In genomic region chr20:34920055-34920454, GRCh38 we compare ENCODE assay signal across 19 cellular contexts. TPM values are rescaled to one million over a fixed set of nuclear protein-coding genes. Genes with fewer than 3 reads are reported as not detected.
DNase-seq lines count a peak whose midpoint lies in the region; ATAC-seq lines count a peak whose summit lies in the region.
"Had no signal": no experiment of that assay in that cellular context is flagged by ENCODE, and none has a peak within 500 bp of the region (broad histone marks: within the 10 kb centered on the region; RNA-seq: fewer than 3 reads in every experiment).

No MANE protein-coding gene starts in this region.

- H3K27me3 Mint-ChIP-seq in activated CD4-positive, alpha-beta T cell treated with anti-CD3 and anti-CD28 coated beads for 36 hours: no peaks in the 10 kb centered on the region
- no peaks in the 10 kb centered on the region for H3K27me3 Mint-ChIP-seq in activated CD4-positive, alpha-beta T cell treated with anti-CD3 and anti-CD28 coated beads, Interleukin-2, amount 10 ng/mL, durations not matched to agents 7 days and 5 days
- no peaks in the 10 kb centered on the region for H3K27me3 Mint-ChIP-seq in activated T-helper 17 cell treated with anti-CD3 and anti-CD28 coated beads, Interleukin-2, amount 50 U/mL, for 72 hours
- H3K27me3 Mint-ChIP-seq in stimulated activated naive CD8-positive, alpha-beta T cell treated with anti-CD3 and anti-CD28 coated beads, Interleukin-15, amount 100 ng/mL, for 72 hours: no peaks in the 10 kb centered on the region
- H3K27me3 Mint-ChIP-seq: CD4-positive, alpha-beta memory T cell had no signal

- peaks cover 38% of the 10 kb centered on the region for H3K4me1 Mint-ChIP-seq in activated CD4-positive, alpha-beta T cell treated with anti-CD3 and anti-CD28 coated beads for 36 hours
- peaks cover 33% of the 10 kb centered on the region for H3K4me1 Mint-ChIP-seq in activated CD4-positive, alpha-beta T cell treated with anti-CD3 and anti-CD28 coated beads, Interleukin-2, amount 10 ng/mL, durations not matched to agents 7 days and 5 days
- H3K4me1 Mint-ChIP-seq in activated T-helper 17 cell treated with anti-CD3 and anti-CD28 coated beads, Interleukin-2, amount 50 U/mL, for 72 hours: peaks cover 34% of the 10 kb centered on the region
- H3K4me1 Mint-ChIP-seq in stimulated activated naive CD8-positive, alpha-beta T cell treated with anti-CD3 and anti-CD28 coated beads, Interleukin-15, amount 100 ng/mL, for 72 hours: peaks cover 9% of the 10 kb centered on the region

- no peaks in the 10 kb centered on the region for H3K9me3 Mint-ChIP-seq in activated CD4-positive, alpha-beta T cell treated with anti-CD3 and anti-CD28 coated beads for 36 hours (ENCODE audit: low read depth)
- peaks cover 2% of the 10 kb centered on the region for H3K9me3 Mint-ChIP-seq in activated CD4-positive, alpha-beta T cell treated with anti-CD3 and anti-CD28 coated beads, Interleukin-2, amount 10 ng/mL, durations not matched to agents 7 days and 5 days
- H3K9me3 Mint-ChIP-seq in activated naive CD4-positive, alpha-beta T cell treated with anti-CD3 and anti-CD28 coated beads, Interleukin-2, amount 50 U/mL, for 72 hours: peaks cover 0 to 13% of the 10 kb centered on the region in 2 donors
- no peaks in the 10 kb centered on the region for H3K9me3 Mint-ChIP-seq in activated T-helper 17 cell treated with anti-CD3 and anti-CD28 coated beads, Interleukin-2, amount 50 U/mL, for 72 hours
- H3K9me3 Mint-ChIP-seq in stimulated activated naive CD8-positive, alpha-beta T cell treated with anti-CD3 and anti-CD28 coated beads, Interleukin-15, amount 100 ng/mL, for 72 hours: no peaks in the 10 kb centered on the region
- H3K9me3 Mint-ChIP-seq: CD4-positive, alpha-beta memory T cell; HFFc6 had no signal

- intact Hi-C loops in activated CD4-positive, alpha-beta T cell treated with anti-CD3 and anti-CD28 coated beads for 36 hours (cut with DNase I, micrococcal nuclease): no loop called here

- peak; percentile 74 for ATAC-seq in activated CD4-positive, alpha-beta T cell treated with anti-CD3 and anti-CD28 coated beads for 36 hours
- ATAC-seq in activated naive CD4-positive, alpha-beta T cell treated with anti-CD3 and anti-CD28 coated beads, Interleukin-2, amount 50 U/mL, for 72 hours: peak; percentile 68 to 75
- peak; percentile 79 for ATAC-seq in activated T-helper 17 cell treated with anti-CD3 and anti-CD28 coated beads, Interleukin-2, amount 50 U/mL, for 72 hours (replicated peaks)
- peak; percentile 51 for ATAC-seq in stimulated activated naive CD8-positive, alpha-beta T cell treated with anti-CD3 and anti-CD28 coated beads, Interleukin-15, amount 100 ng/mL, for 72 hours
- no peak for ATAC-seq in HG03025 (IDR thresholded peaks at IDR 0.05; ENCODE audit: low FRiP score, unreplicated experiment)

- no peak overlapping the region for H3K4me3 Mint-ChIP-seq in activated CD4-positive, alpha-beta T cell treated with anti-CD3 and anti-CD28 coated beads for 36 hours
- H3K4me3 Mint-ChIP-seq in activated CD4-positive, alpha-beta T cell treated with anti-CD3 and anti-CD28 coated beads, Interleukin-2, amount 10 ng/mL, durations not matched to agents 7 days and 5 days: no peak overlapping the region
- H3K4me3 Mint-ChIP-seq in activated T-helper 17 cell treated with anti-CD3 and anti-CD28 coated beads, Interleukin-2, amount 50 U/mL, for 72 hours: peak overlapping the region; percentile 29
- no peak overlapping the region for H3K4me3 Mint-ChIP-seq in stimulated activated naive CD8-positive, alpha-beta T cell treated with anti-CD3 and anti-CD28 coated beads, Interleukin-15, amount 100 ng/mL, for 72 hours
- H3K4me3 Mint-ChIP-seq: CD4-positive, alpha-beta memory T cell; HFFc6 had no signal

- peaks cover 14% of the 10 kb centered on the region for H3K36me3 Mint-ChIP-seq in activated CD4-positive, alpha-beta T cell treated with anti-CD3 and anti-CD28 coated beads for 36 hours (ENCODE audit: low read depth)
- peaks cover 35% of the 10 kb centered on the region for H3K36me3 Mint-ChIP-seq in activated CD4-positive, alpha-beta T cell treated with anti-CD3 and anti-CD28 coated beads, Interleukin-2, amount 10 ng/mL, durations not matched to agents 7 days and 5 days (ENCODE audit: low read depth)
- H3K36me3 Mint-ChIP-seq in activated naive CD4-positive, alpha-beta T cell treated with anti-CD3 and anti-CD28 coated beads, Interleukin-2, amount 50 U/mL, for 72 hours: peaks cover 5 to 51% of the 10 kb centered on the region in 2 donors
- H3K36me3 Mint-ChIP-seq in activated T-helper 17 cell treated with anti-CD3 and anti-CD28 coated beads, Interleukin-2, amount 50 U/mL, for 72 hours (ENCODE audit: low read depth): peaks cover 9% of the 10 kb centered on the region

- POLR2A ChIA-PET in activated CD4-positive, alpha-beta T cell treated with anti-CD3 and anti-CD28 coated beads for 36 hours (lab: Charles Lee): no interaction called here
- POLR2A ChIA-PET in activated CD4-positive, alpha-beta T cell treated with anti-CD3 and anti-CD28 coated beads, Interleukin-2, amount 10 ng/mL, durations not matched to agents 7 days and 5 days (lab: Charles Lee): no interaction called here

- no peak overlapping the region for H3K27ac Mint-ChIP-seq in activated CD4-positive, alpha-beta T cell treated with anti-CD3 and anti-CD28 coated beads for 36 hours
- H3K27ac Mint-ChIP-seq in activated CD4-positive, alpha-beta T cell treated with anti-CD3 and anti-CD28 coated beads, Interleukin-2, amount 10 ng/mL, durations not matched to agents 7 days and 5 days: no peak overlapping the region
- H3K27ac Mint-ChIP-seq in activated naive CD4-positive, alpha-beta T cell treated with anti-CD3 and anti-CD28 coated beads, Interleukin-2, amount 50 U/mL, for 72 hours: peak overlapping the region in 1 of 2 donors; percentile 18
- peak overlapping the region; percentile 53 for H3K27ac Mint-ChIP-seq in activated T-helper 17 cell treated with anti-CD3 and anti-CD28 coated beads, Interleukin-2, amount 50 U/mL, for 72 hours
- no peak overlapping the region for H3K27ac Mint-ChIP-seq in stimulated activated naive CD8-positive, alpha-beta T cell treated with anti-CD3 and anti-CD28 coated beads, Interleukin-15, amount 100 ng/mL, for 72 hours
- H3K27ac Mint-ChIP-seq: HFFc6 had no signal

- DNase-seq in activated CD4-positive, alpha-beta T cell treated with anti-CD3 and anti-CD28 coated beads for 36 hours: peak; percentile 26
- DNase-seq in activated CD4-positive, alpha-beta T cell treated with anti-CD3 and anti-CD28 coated beads, Interleukin-2, amount 10 ng/mL, durations not matched to agents 7 days and 5 days: no peak
- DNase-seq in activated naive CD4-positive, alpha-beta T cell treated with anti-CD3 and anti-CD28 coated beads, Interleukin-2, amount 50 U/mL, for 72 hours (ENCODE audit: low spot score in 2 of 2): peak in 1 of 2 donors; percentile 18
- no peak for DNase-seq in activated naive CD4-positive, alpha-beta T cell treated with anti-CD3 and anti-CD28 coated beads, Interleukin-2, amount 50 U/mL, for 16 hours
- DNase-seq in stimulated activated naive CD8-positive, alpha-beta T cell treated with anti-CD3 and anti-CD28 coated beads, Interleukin-15, amount 100 ng/mL, for 72 hours: no peak
- DNase-seq in DMS153 (lab: John Stamatoyannopoulos, UW): no peak
- DNase-seq: 8988T; CD4-positive, alpha-beta memory T cell; DMS79 treated with DMSO at 0.1 percent for 48 hours; HFFc6; Karpas-422; MG63; NCI-H1092; NCI-H146; NCI-H2081 treated with DMSO at 0.1 percent for 48 hours; NCI-H510A treated with DMSO at 0.1 percent for 48 hours had no signal

- CTCF ChIA-PET in activated CD4-positive, alpha-beta T cell treated with anti-CD3 and anti-CD28 coated beads for 36 hours (lab: Charles Lee): interaction anchor here (0.6 to 1.5 kb wide), 2 partner anchors 44 to 150 kb away, joined by 3 read pairs; no protein-coding TSS in a partner anchor
- CTCF ChIA-PET in activated CD4-positive, alpha-beta T cell treated with anti-CD3 and anti-CD28 coated beads, Interleukin-2, amount 10 ng/mL, durations not matched to agents 7 days and 5 days (lab: Charles Lee): interaction anchor here (0.6 to 1.6 kb wide), 3 partner anchors 19 to 1230 kb away, joined by 3 read pairs; no protein-coding TSS in a partner anchor

RNA-seq across cellular contexts. Expression of gene GSS, which starts 35.6 kb away (rescaled TPM):
- 10 to 100 TPM; 58.7 to 59.5 TPM for total RNA-seq in activated CD4-positive, alpha-beta T cell treated with anti-CD3 and anti-CD28 coated beads for 36 hours
- total RNA-seq in activated CD4-positive, alpha-beta T cell treated with anti-CD3 and anti-CD28 coated beads, Interleukin-2, amount 10 ng/mL, durations not matched to agents 7 days and 5 days: 10 to 100 TPM; 48.7 to 49.1 TPM
- 10 to 100 TPM; 59.7 to 74.2 TPM for total RNA-seq in activated naive CD4-positive, alpha-beta T cell treated with anti-CD3 and anti-CD28 coated beads, Interleukin-2, amount 50 U/mL, for 72 hours
- 10 to 100 TPM; 54.7 to 57.4 TPM for total RNA-seq in activated T-helper 17 cell treated with anti-CD3 and anti-CD28 coated beads, Interleukin-2, amount 50 U/mL, for 72 hours

RNA-seq across cellular contexts. Expression of gene MYH7B, which starts 35.6 kb away (rescaled TPM):
- under 1 TPM; 0.23 to 0.40 TPM for total RNA-seq in activated CD4-positive, alpha-beta T cell treated with anti-CD3 and anti-CD28 coated beads for 36 hours
- under 1 TPM; 0.04 to 0.27 TPM for total RNA-seq in activated CD4-positive, alpha-beta T cell treated with anti-CD3 and anti-CD28 coated beads, Interleukin-2, amount 10 ng/mL, durations not matched to agents 7 days and 5 days
- total RNA-seq in activated naive CD4-positive, alpha-beta T cell treated with anti-CD3 and anti-CD28 coated beads, Interleukin-2, amount 50 U/mL, for 72 hours: under 1 TPM in 1 of 2 donors, not detected in 1; 0.70 TPM
- total RNA-seq in activated T-helper 17 cell treated with anti-CD3 and anti-CD28 coated beads, Interleukin-2, amount 50 U/mL, for 72 hours: under 1 TPM; 0.24 to 0.29 TPM
- total RNA-seq: H4 had no signal

RNA-seq across cellular contexts. Expression of gene ACSS2, which starts 43.6 kb away (rescaled TPM):
- 10 to 100 TPM; 29.9 to 35.1 TPM for total RNA-seq in activated CD4-positive, alpha-beta T cell treated with anti-CD3 and anti-CD28 coated beads for 36 hours
- total RNA-seq in activated CD4-positive, alpha-beta T cell treated with anti-CD3 and anti-CD28 coated beads, Interleukin-2, amount 10 ng/mL, durations not matched to agents 7 days and 5 days: 10 to 100 TPM; 33.0 to 36.1 TPM
- 10 to 100 TPM; 36.0 to 71.7 TPM for total RNA-seq in activated naive CD4-positive, alpha-beta T cell treated with anti-CD3 and anti-CD28 coated beads, Interleukin-2, amount 50 U/mL, for 72 hours
- total RNA-seq in activated T-helper 17 cell treated with anti-CD3 and anti-CD28 coated beads, Interleukin-2, amount 50 U/mL, for 72 hours: 10 to 100 TPM; 31.7 to 42.0 TPM

RNA-seq across cellular contexts. Expression of gene GGT7, which starts 47.4 kb away (rescaled TPM):
- 10 to 100 TPM; 12.7 to 15.0 TPM for total RNA-seq in activated CD4-positive, alpha-beta T cell treated with anti-CD3 and anti-CD28 coated beads for 36 hours
- total RNA-seq in activated CD4-positive, alpha-beta T cell treated with anti-CD3 and anti-CD28 coated beads, Interleukin-2, amount 10 ng/mL, durations not matched to agents 7 days and 5 days: 1 to 10 TPM; 5.7 to 7.2 TPM
- total RNA-seq in activated naive CD4-positive, alpha-beta T cell treated with anti-CD3 and anti-CD28 coated beads, Interleukin-2, amount 50 U/mL, for 72 hours: 10 to 100 TPM; 15.8 to 22.4 TPM
- 10 to 100 TPM in 1 of 2 donors, 1 to 10 TPM in 1; 7.3 to 21.1 TPM for total RNA-seq in activated T-helper 17 cell treated with anti-CD3 and anti-CD28 coated beads, Interleukin-2, amount 50 U/mL, for 72 hours
